Comparison of ENCODE assay signal across 24 cellular contexts in the genomic region with DNA sequence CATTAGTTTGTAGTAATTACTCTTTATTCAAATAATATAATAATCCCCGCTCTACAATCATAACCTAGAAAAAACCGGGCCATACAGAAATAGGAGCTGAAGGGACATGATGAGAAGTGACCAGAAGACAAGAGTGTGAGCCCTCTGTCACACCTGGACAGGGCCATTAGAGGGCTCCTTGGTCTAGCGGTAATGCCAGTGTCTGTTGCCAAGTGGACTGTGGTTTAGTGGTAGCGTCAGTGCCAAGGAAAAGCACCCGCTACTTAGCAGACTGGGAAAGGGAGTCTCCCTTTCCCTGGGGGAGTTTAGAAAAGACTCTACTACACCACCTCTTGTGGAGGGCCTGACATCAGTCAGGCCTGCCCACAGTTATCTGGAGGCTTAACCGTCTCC.
"Had no signal": no experiment of that assay in that cellular context is flagged by ENCODE, and none has a peak within 500 bp of the region (broad histone marks: within the 10 kb centered on the region; RNA-seq: fewer than 3 reads in every experiment).

No MANE protein-coding gene starts in this region.

- DNase-seq: islet precursor cell; left ventricle myocardium inferior; mesendoderm; naive thymus-derived CD4-positive, alpha-beta T cell; ovary; retina; right cardiac atrium; stimulated activated CD4-positive, alpha-beta T cell treated with anti-CD3 and anti-CD28 coated beads, Interleukin-12 subunit alpha, Interleukin-12 subunit beta, amount 100 ng/mL, for 4 hours; stimulated activated CD4-positive, alpha-beta T cell treated with anti-CD3 and anti-CD28 coated beads, Interleukin-15, amount 100 ng/mL, for 24 hours; stimulated activated CD4-positive, alpha-beta T cell treated with anti-CD3 and anti-CD28 coated beads, Interleukin-2, amount 100 ng/mL, for 24 hours; stimulated activated CD4-positive, alpha-beta T cell treated with anti-CD3 and anti-CD28 coated beads, Interleukin-4, amount 100 ng/mL, for 1 hour; stimulated activated naive B cell treated with anti-CD40 and anti-IgM and Interleukin-4, amounts not matched to agents 10 μg/mL and 1 μg/mL and 100 μg/mL, for 72 hours; stimulated activated naive CD8-positive, alpha-beta T cell treated with anti-CD3 and anti-CD28 coated beads, Interleukin-15, Interleukin-2, amounts not matched to agents 100 U/mL and 50 U/mL, for 24 hours; testis; tibial artery; trophoblast cell; upper lobe of right lung had no signal

- H3K4me1 ChIP-seq: left ventricle myocardium inferior, stomach, testis, tibial artery, upper lobe of right lung had no signal

- H3K36me3 Mint-ChIP-seq: mesothelial cell of epicardium had no signal

- H3K27ac Mint-ChIP-seq: mesothelial cell of epicardium; natural killer cell treated with Interleukin-12 subunit alpha and Interleukin-12 subunit beta and Interleukin-15 and Interleukin-18, amount 100 ng/mL, for 72 hours; progenitor cell of endocrine pancreas; stimulated activated naive B cell treated with anti-CD40 and anti-IgM and Interleukin-4, amounts not matched to agents 10 μg/mL and 1 μg/mL and 100 μg/mL, for 72 hours had no signal

- H3K27me3 ChIP-seq: ovary, stomach, testis, tibial artery, upper lobe of right lung had no signal

- H3K27me3 Mint-ChIP-seq: progenitor cell of endocrine pancreas had no signal

- H3K4me3 Mint-ChIP-seq: mesothelial cell of epicardium; naive thymus-derived CD4-positive, alpha-beta T cell; natural killer cell treated with Interleukin-12 subunit alpha and Interleukin-12 subunit beta and Interleukin-15 and Interleukin-18, amount 100 ng/mL, for 72 hours; stimulated activated naive B cell treated with anti-CD40 and anti-IgM and Interleukin-4, amounts not matched to agents 10 μg/mL and 1 μg/mL and 100 μg/mL, for 72 hours had no signal

- H3K4me3 ChIP-seq: left ventricle myocardium inferior, lung, ovary, skin epidermis, stomach, testis, tibial artery, upper lobe of right lung had no signal

- H3K9me3 ChIP-seq: ovary, testis had no signal

- H3K4me1 Mint-ChIP-seq: mesothelial cell of epicardium; stimulated activated naive B cell treated with anti-CD40 and anti-IgM and Interleukin-4, amounts not matched to agents 10 μg/mL and 1 μg/mL and 100 μg/mL, for 72 hours had no signal

- H3K27ac ChIP-seq: left ventricle myocardium inferior, ovary, skin epidermis, stomach, testis, tibial artery, upper lobe of right lung had no signal

- ATAC-seq: naive thymus-derived CD4-positive, alpha-beta T cell; natural killer cell treated with Interleukin-12 subunit alpha and Interleukin-12 subunit beta and Interleukin-15 and Interleukin-18, amount 100 ng/mL, for 72 hours; right cardiac atrium; sciatic nerve; stimulated activated naive B cell treated with anti-CD40 and anti-IgM and Interleukin-4, amounts not matched to agents 10 μg/mL and 1 μg/mL and 100 μg/mL, for 72 hours; stimulated activated naive CD8-positive, alpha-beta T cell treated with anti-CD3 and anti-CD28 coated beads, Interleukin-15, Interleukin-2, amounts not matched to agents 100 U/mL and 50 U/mL, for 24 hours; upper lobe of right lung had no signal

- H3K36me3 ChIP-seq: left ventricle myocardium inferior, ovary, stomach, tibial artery, upper lobe of right lung had no signal
